8 cellular contexts compared by ENCODE assay signal in the genomic region with DNA sequence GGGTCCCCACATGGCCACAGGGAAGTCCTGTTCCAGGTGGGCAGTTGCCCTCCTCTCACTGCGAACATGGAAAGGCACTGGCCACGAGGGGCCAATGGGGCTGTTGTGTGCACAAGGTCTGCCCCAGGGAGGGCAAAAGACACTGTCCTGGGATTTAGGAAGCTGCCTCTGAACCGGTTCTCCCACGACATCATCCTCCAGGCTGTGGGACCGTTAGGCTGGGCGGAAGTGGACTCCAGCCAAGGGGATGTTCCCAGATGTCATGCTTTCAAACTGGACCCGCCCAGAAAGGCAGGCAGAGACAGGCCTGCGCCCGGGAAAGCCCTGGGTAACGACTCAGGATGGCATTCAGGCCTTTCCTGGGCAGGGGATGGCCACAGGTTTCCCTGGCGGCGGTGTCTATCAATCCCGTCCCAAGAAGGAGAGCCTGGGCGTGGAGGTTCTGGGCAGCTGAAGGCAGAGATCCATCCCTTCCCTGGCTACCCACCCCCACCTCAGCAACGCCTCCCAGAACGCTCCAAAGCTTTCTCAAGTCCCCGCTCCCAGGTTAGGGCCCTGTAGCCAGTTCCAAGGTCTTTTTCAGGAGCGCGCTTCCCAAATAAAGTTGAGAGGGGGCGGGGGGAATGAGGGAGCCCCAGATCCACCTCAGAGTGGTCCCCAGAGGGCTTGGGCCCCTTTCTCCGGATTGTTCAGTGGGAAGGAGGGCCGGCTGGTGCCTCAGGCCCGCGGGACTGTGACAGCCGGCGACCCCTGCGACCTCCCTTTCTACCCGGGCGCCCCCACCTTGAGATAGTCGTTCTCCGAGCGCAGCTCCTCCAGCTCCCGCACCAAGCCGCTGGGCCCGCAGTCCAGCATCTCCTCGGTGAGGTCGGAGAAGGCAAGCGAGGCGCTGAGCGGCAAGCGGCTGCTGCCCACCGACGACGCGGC. TPM values are rescaled to one million over a fixed set of nuclear protein-coding genes. Genes with fewer than 3 reads are reported as not detected.
A peak's percentile ranks its signal among the peaks of the same experiment; 100 is the strongest.
DNase-seq lines count a peak whose midpoint lies in the region; ATAC-seq, FAIRE-seq and TF ChIP-seq lines count a peak whose summit lies in the region.

No MANE protein-coding gene starts in this region.

- H3K27me3 Mint-ChIP-seq in activated T-cell treated with anti-CD3 and anti-CD28 coated beads, Interleukin-2, amount 50 U/mL, for 24 hours, result peaks cover 32% of the 10 kb centered on the region
- peaks cover 8% of the 10 kb centered on the region for H3K27me3 Mint-ChIP-seq in astrocyte (ENCODE audit: low read depth, unreplicated experiment)
- no peaks in the 10 kb centered on the region for H3K27me3 Mint-ChIP-seq in progenitor cell of endocrine pancreas

- no peak overlapping the region for H3K27ac Mint-ChIP-seq in activated T-cell treated with anti-CD3 and anti-CD28 coated beads, Interleukin-2, amount 50 U/mL, for 24 hours
- peak overlapping the region; percentile 79 for H3K27ac Mint-ChIP-seq in astrocyte (ENCODE audit: unreplicated experiment)
- H3K27ac Mint-ChIP-seq in progenitor cell of endocrine pancreas, result peak overlapping the region; percentile 73

- 8% methylated on average over 45 of the region's 45 CpGs for WGBS in right cardiac atrium

- TF ChIP-seq POLR2A in GM12892 (IDR thresholded peaks at IDR 0.05; ENCODE audit: low read depth, low read length), result no peak

- intact Hi-C loops in right cardiac atrium (cut with DNase I), result loop anchor here in 2 of 4 donors (2.0 to 10.0 kb wide), 3 partner anchors 45 to 87 kb away; no protein-coding TSS in a partner anchor

- no peaks in the 10 kb centered on the region for H3K9me3 Mint-ChIP-seq in activated T-cell treated with anti-CD3 and anti-CD28 coated beads, Interleukin-2, amount 50 U/mL, for 24 hours
- H3K9me3 Mint-ChIP-seq in astrocyte (ENCODE audit: unreplicated experiment) (peaks cover 3% of the 10 kb centered on the region), progenitor cell of endocrine pancreas (ENCODE audit: low read depth) (no peaks in the 10 kb centered on the region)

- ATAC-seq in right cardiac atrium, result peak; percentile 64 to 67
- no peak for ATAC-seq in GM18511 (IDR thresholded peaks at IDR 0.05; ENCODE audit: unreplicated experiment)

- H3K9ac ChIP-seq in astrocyte (ENCODE audit: low read length), result peak overlapping the region; percentile 75

- TF ChIP-seq CTCF in astrocyte (IDR thresholded peaks at IDR 0.05; ENCODE audit: insufficient read depth, low read depth, low read length), result no peak
- no peak for TF ChIP-seq CTCF in progenitor cell of endocrine pancreas (IDR thresholded peaks at IDR 0.05; ENCODE audit: unreplicated experiment)

- peak overlapping the region; percentile 68 for H2AFZ ChIP-seq in astrocyte (ENCODE audit: low read depth, low read length)

- peak overlapping the region; percentile 92 for H3K4me2 ChIP-seq in astrocyte (ENCODE audit: low read length)

- H3K9me3 ChIP-seq in astrocyte (ENCODE audit: insufficient read depth, low read depth, low read length) (no peaks in the 10 kb centered on the region), right cardiac atrium (ENCODE audit: control insufficient read depth, low read length) (no peaks in the 10 kb centered on the region)

- H3K27ac ChIP-seq in astrocyte (ENCODE audit: low read depth, low read length) (peak overlapping the region; percentile 58), right cardiac atrium (ENCODE audit: low read length) (peak overlapping the region; percentile 76)

- peaks cover 10% of the 10 kb centered on the region for H3K4me1 Mint-ChIP-seq in activated T-cell treated with anti-CD3 and anti-CD28 coated beads, Interleukin-2, amount 50 U/mL, for 24 hours (ENCODE audit: low read depth)
- H3K4me1 Mint-ChIP-seq in astrocyte (ENCODE audit: low read depth, unreplicated experiment), result peaks cover 25% of the 10 kb centered on the region
- peaks cover 29% of the 10 kb centered on the region for H3K4me1 Mint-ChIP-seq in progenitor cell of endocrine pancreas (ENCODE audit: low read depth)

- FAIRE-seq in astrocyte (lab: Jason Lieb, UNC), result no peak
- FAIRE-seq in GM12892 (lab: Jason Lieb, UNC), result no peak

- no peaks in the 10 kb centered on the region for H3K36me3 Mint-ChIP-seq in activated T-cell treated with anti-CD3 and anti-CD28 coated beads, Interleukin-2, amount 50 U/mL, for 24 hours (ENCODE audit: low read depth)
- peaks cover 5% of the 10 kb centered on the region for H3K36me3 Mint-ChIP-seq in astrocyte (ENCODE audit: low read depth, unreplicated experiment)
- H3K36me3 Mint-ChIP-seq in progenitor cell of endocrine pancreas (ENCODE audit: insufficient read depth), result peaks cover 1% of the 10 kb centered on the region

- H3K4me3 ChIP-seq in astrocyte (ENCODE audit: insufficient read depth, low read depth, low read length) (peak overlapping the region; percentile 78), right cardiac atrium (ENCODE audit: low read length) (peak overlapping the region; percentile 94)

- peak overlapping the region; percentile 45 for H3K4me3 Mint-ChIP-seq in activated T-cell treated with anti-CD3 and anti-CD28 coated beads, Interleukin-2, amount 50 U/mL, for 24 hours
- H3K4me3 Mint-ChIP-seq in astrocyte (ENCODE audit: unreplicated experiment), result peak overlapping the region; percentile 89
- peak overlapping the region; percentile 75 for H3K4me3 Mint-ChIP-seq in progenitor cell of endocrine pancreas (ENCODE audit: low read depth)

- peaks cover 60% of the 10 kb centered on the region for H3K79me2 ChIP-seq in astrocyte (ENCODE audit: insufficient read depth, low read length)

- no peaks in the 10 kb centered on the region for H3K36me3 ChIP-seq in astrocyte (ENCODE audit: insufficient read depth, low read length)

- no peaks in the 10 kb centered on the region for H3K27me3 ChIP-seq in astrocyte (ENCODE audit: insufficient read depth, low read length)
- no peaks in the 10 kb centered on the region for H3K27me3 ChIP-seq in right cardiac atrium (ENCODE audit: control insufficient read depth, insufficient read depth)

- H3K4me1 ChIP-seq in astrocyte (ENCODE audit: insufficient read depth, low read length) (peaks cover 37% of the 10 kb centered on the region), right cardiac atrium (ENCODE audit: control insufficient read depth, insufficient read depth, low read length) (peaks cover 10% of the 10 kb centered on the region)

- DNase-seq in activated T-cell treated with anti-CD3 and anti-CD28 coated beads, Interleukin-2, amount 50 U/mL, for 24 hours, result no peak
- DNase-seq in activated T-cell treated with anti-CD3 and anti-CD28 coated beads for 4 hours (no peak), NCI-H345 treated with DMSO at 0.1 percent for 48 hours (lab: John Stamatoyannopoulos, UW; ENCODE audit: unreplicated experiment) (peak; percentile 55), astrocyte (ENCODE audit: low read depth) (peak; percentile 66), right cardiac atrium (peak; percentile 89 to 95 (median 93)), progenitor cell of endocrine pancreas (ENCODE audit: low spot score, unreplicated experiment) (no peak), GM12892 (ENCODE audit: insufficient read length) (no peak)

- H4K20me1 ChIP-seq in astrocyte (ENCODE audit: insufficient read depth, low read length), result peaks cover 53% of the 10 kb centered on the region

RNA-seq across cellular contexts. Expression of gene TLDC2, which starts 13.8 kb away (rescaled TPM):
- not detected in 2 replicates for total RNA-seq in astrocyte
- total RNA-seq in right cardiac atrium, result not detected
- 0.09 TPM for polyA plus RNA-seq in right cardiac atrium
- 0.34 and 0.38 TPM in 2 replicates for total RNA-seq in progenitor cell of endocrine pancreas
- polyA plus RNA-seq in GM12892 (2012; ENCODE audit: missing spikeins), result 0.68 TPM

Comparison
In these comparisons a context has a peak if more than half of its experiments do, and no peak if none do; other contexts are left out.
1. DNase-seq: peak in NCI-H345 treated with DMSO at 0.1 percent for 48 hours (single experiment), astrocyte (single experiment) and right cardiac atrium (3 of 3); none in activated T-cell treated with anti-CD3 and anti-CD28 coated beads, Interleukin-2, amount 50 U/mL, for 24 hours (single experiment), activated T-cell treated with anti-CD3 and anti-CD28 coated beads for 4 hours (single experiment), progenitor cell of endocrine pancreas (single experiment) and GM12892 (single experiment).
2. Peak in every context shown above with its lines, with median percentiles within 50 percentile points of each other: H3K4me3 Mint-ChIP-seq.